In the genomic region with DNA sequence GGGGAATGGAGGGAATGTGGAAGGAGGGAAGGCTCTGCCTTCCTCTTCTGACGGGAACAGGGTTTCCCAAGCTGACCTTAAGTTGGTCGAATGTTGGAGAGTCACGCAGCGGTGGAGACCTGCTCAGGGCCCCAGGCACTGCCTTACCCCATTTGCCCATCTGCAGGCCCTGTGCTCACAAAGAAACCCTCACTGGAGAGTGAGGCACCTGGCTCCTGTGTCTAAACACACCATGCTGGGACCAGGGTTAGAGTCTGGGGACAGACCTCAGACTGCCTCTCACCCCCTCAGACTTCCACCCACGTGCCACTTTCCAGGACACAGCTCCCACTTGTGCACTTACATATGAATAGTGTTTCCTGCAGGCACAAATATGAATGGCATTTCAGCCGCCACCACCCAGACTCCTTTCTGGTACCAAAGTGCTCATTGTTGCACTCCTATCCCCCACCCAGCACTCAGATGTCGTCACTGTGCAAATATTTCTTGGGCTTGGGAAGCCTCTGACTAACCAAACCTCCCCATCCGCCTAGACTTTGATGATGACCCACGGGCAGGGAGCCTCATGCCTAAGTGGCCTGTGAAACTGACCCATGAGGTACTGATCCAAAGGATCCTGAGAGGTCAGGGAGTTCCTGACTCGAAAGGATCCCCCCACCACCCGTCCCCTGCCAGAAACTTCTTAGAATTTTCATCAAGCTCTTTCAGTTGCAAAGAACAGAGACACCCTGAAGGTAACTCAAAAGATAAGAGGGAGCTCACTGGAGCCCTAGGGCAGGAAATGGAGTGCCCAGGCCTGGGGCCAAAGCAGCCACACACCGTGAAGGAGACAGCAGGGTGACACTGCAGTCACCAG, we compare ENCODE assay signal across 1 cellular context.
A peak's percentile ranks its signal among the peaks of the same experiment; 100 is the strongest.
TF ChIP-seq lines count a peak whose summit lies in the region.

No MANE protein-coding gene starts in this region.

TF ChIP-seq in HepG2, 621 proteins besides CTCF, POLR2A, EP300 and RAD21 (continued from another document and continues in another):
- TF ChIP-seq, protein P1, sequence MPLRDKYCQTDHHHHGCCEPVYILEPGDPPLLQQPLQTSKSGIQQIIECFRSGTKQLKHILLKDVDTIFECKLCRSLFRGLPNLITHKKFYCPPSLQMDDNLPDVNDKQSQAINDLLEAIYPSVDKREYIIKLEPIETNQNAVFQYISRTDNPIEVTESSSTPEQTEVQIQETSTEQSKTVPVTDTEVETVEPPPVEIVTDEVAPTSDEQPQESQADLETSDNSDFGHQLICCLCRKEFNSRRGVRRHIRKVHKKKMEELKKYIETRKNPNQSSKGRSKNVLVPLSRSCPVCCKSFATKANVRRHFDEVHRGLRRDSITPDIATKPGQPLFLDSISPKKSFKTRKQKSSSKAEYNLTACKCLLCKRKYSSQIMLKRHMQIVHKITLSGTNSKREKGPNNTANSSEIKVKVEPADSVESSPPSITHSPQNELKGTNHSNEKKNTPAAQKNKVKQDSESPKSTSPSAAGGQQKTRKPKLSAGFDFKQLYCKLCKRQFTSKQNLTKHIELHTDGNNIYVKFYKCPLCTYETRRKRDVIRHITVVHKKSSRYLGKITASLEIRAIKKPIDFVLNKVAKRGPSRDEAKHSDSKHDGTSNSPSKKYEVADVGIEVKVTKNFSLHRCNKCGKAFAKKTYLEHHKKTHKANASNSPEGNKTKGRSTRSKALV (CRISPR knock-in tag; IDR thresholded peaks at IDR 0.05) = no peak
- TF ChIP-seq AGO2 (optimal IDR thresholded peaks at IDR 0.05; ENCODE audit: low read depth, low read length) (no peak), ZNF251 (CRISPR knock-in tag; IDR thresholded peaks at IDR 0.05) (no peak), FLYWCH1 (CRISPR knock-in tag; IDR thresholded peaks at IDR 0.05) (no peak), PHB2 (IDR thresholded peaks at IDR 0.05; ENCODE audit: partially characterized antibody) (no peak), SP1 (IDR thresholded peaks at IDR 0.05) (no peak), SP1 (CRISPR knock-in tag; IDR thresholded peaks at IDR 0.05) (no peak; the same call in 1 of the 2 replicates), AGO1 (IDR thresholded peaks at IDR 0.05; ENCODE audit: low read depth, low read length, poor library complexity, severe bottlenecking) (no peak), POGZ (CRISPR knock-in tag; IDR thresholded peaks at IDR 0.05) (peak; percentile 84), HIVEP1 (CRISPR knock-in tag; IDR thresholded peaks at IDR 0.05) (peak; percentile 83), HMG20B (CRISPR knock-in tag; conservative IDR thresholded peaks at IDR 0.05) (peak; percentile 77; the same call in 1 of the 2 replicates), RNF219 (CRISPR knock-in tag; IDR thresholded peaks at IDR 0.05) (no peak; the same call in 1 of the 2 replicates), PATZ1 (CRISPR knock-in tag; IDR thresholded peaks at IDR 0.05) (peak; percentile 95), SALL1 (CRISPR knock-in tag; IDR thresholded peaks at IDR 0.05) (peak; percentile 98), KLF6 (CRISPR knock-in tag; IDR thresholded peaks at IDR 0.05) (peak; percentile 81), MLLT10 (CRISPR knock-in tag; IDR thresholded peaks at IDR 0.05) (no peak), SAP130 (CRISPR knock-in tag; IDR thresholded peaks at IDR 0.05; ENCODE audit: low read depth) (peak; percentile 89), SSRP1 (CRISPR knock-in tag; IDR thresholded peaks at IDR 0.05) (peak; percentile 88; the same call in 1 of the 2 replicates), PRDM10 (CRISPR knock-in tag; IDR thresholded peaks at IDR 0.05; ENCODE audit: low read depth) (peak; percentile 86), NPAS2 (CRISPR knock-in tag; IDR thresholded peaks at IDR 0.05; ENCODE audit: borderline replicate concordance) (no peak), ZNF275 (CRISPR knock-in tag; IDR thresholded peaks at IDR 0.05; ENCODE audit: borderline replicate concordance) (peak; percentile 65; the same call in 1 of the 2 replicates), DBP (CRISPR knock-in tag; IDR thresholded peaks at IDR 0.05; ENCODE audit: not compliant biosample characterization) (no peak), ZNF556 (CRISPR knock-in tag; IDR thresholded peaks at IDR 0.05; ENCODE audit: borderline replicate concordance) (peak; percentile 91; the same call in 1 of the 2 replicates), ZNF274 (CRISPR knock-in tag; IDR thresholded peaks at IDR 0.05) (no peak), PLRG1 (conservative IDR thresholded peaks at IDR 0.05) (no peak), SP4 (CRISPR knock-in tag; IDR thresholded peaks at IDR 0.05) (no peak), CBFB (CRISPR knock-in tag; IDR thresholded peaks at IDR 0.05) (no peak), ZNF292 (CRISPR knock-in tag; IDR thresholded peaks at IDR 0.05; ENCODE audit: borderline replicate concordance, low read depth) (peak; percentile 78; the same call in 1 of the 2 replicates), RCOR2 (CRISPR knock-in tag; IDR thresholded peaks at IDR 0.05) (peak; percentile 94)
- TF ChIP-seq, protein P2, sequence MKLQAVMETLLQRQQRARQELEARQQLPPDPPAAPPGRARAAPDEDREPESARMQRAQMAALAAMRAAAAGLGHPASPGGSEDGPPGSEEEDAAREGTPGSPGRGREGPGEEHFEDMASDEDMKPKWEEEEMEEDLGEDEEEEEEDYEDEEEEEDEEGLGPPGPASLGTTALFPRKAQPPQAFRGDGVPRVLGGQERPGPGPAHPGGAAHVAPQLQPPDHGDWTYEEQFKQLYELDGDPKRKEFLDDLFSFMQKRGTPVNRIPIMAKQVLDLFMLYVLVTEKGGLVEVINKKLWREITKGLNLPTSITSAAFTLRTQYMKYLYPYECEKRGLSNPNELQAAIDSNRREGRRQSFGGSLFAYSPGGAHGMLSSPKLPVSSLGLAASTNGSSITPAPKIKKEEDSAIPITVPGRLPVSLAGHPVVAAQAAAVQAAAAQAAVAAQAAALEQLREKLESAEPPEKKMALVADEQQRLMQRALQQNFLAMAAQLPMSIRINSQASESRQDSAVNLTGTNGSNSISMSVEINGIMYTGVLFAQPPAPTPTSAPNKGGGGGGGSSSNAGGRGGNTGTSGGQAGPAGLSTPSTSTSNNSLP (IDR thresholded peaks at IDR 0.05; ENCODE audit: low read depth, low read length) = 0 out of 2 replicates have a peak, but pooled peaks have one; percentile 23
- TF ChIP-seq, protein P3, sequence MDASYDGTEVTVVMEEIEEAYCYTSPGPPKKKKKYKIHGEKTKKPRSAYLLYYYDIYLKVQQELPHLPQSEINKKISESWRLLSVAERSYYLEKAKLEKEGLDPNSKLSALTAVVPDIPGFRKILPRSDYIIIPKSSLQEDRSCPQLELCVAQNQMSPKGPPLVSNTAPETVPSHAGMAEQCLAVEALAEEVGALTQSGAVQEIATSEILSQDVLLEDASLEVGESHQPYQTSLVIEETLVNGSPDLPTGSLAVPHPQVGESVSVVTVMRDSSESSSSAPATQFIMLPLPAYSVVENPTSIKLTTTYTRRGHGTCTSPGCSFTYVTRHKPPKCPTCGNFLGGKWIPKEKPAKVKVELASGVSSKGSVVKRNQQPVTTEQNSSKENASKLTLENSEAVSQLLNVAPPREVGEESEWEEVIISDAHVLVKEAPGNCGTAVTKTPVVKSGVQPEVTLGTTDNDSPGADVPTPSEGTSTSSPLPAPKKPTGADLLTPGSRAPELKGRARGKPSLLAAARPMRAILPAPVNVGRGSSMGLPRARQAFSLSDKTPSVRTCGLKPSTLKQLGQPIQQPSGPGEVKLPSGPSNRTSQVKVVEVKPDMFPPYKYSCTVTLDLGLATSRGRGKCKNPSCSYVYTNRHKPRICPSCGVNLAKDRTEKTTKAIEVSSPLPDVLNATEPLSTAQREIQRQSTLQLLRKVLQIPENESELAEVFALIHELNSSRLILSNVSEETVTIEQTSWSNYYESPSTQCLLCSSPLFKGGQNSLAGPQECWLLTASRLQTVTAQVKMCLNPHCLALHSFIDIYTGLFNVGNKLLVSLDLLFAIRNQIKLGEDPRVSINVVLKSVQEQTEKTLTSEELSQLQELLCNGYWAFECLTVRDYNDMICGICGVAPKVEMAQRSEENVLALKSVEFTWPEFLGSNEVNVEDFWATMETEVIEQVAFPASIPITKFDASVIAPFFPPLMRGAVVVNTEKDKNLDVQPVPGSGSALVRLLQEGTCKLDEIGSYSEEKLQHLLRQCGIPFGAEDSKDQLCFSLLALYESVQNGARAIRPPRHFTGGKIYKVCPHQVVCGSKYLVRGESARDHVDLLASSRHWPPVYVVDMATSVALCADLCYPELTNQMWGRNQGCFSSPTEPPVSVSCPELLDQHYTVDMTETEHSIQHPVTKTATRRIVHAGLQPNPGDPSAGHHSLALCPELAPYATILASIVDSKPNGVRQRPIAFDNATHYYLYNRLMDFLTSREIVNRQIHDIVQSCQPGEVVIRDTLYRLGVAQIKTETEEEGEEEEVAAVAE (CRISPR knock-in tag; IDR thresholded peaks at IDR 0.05; ENCODE audit: borderline replicate concordance) = peak; percentile 54; the same call in 1 of the 2 replicates
- TF ChIP-seq, protein P4, sequence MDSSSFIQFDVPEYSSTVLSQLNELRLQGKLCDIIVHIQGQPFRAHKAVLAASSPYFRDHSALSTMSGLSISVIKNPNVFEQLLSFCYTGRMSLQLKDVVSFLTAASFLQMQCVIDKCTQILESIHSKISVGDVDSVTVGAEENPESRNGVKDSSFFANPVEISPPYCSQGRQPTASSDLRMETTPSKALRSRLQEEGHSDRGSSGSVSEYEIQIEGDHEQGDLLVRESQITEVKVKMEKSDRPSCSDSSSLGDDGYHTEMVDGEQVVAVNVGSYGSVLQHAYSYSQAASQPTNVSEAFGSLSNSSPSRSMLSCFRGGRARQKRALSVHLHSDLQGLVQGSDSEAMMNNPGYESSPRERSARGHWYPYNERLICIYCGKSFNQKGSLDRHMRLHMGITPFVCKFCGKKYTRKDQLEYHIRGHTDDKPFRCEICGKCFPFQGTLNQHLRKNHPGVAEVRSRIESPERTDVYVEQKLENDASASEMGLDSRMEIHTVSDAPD (CRISPR knock-in tag; IDR thresholded peaks at IDR 0.05) = peak; percentile 97; the same call in 1 of the 2 replicates
